Comparison of ENCODE assay signal across 6 cellular contexts in the genomic region with DNA sequence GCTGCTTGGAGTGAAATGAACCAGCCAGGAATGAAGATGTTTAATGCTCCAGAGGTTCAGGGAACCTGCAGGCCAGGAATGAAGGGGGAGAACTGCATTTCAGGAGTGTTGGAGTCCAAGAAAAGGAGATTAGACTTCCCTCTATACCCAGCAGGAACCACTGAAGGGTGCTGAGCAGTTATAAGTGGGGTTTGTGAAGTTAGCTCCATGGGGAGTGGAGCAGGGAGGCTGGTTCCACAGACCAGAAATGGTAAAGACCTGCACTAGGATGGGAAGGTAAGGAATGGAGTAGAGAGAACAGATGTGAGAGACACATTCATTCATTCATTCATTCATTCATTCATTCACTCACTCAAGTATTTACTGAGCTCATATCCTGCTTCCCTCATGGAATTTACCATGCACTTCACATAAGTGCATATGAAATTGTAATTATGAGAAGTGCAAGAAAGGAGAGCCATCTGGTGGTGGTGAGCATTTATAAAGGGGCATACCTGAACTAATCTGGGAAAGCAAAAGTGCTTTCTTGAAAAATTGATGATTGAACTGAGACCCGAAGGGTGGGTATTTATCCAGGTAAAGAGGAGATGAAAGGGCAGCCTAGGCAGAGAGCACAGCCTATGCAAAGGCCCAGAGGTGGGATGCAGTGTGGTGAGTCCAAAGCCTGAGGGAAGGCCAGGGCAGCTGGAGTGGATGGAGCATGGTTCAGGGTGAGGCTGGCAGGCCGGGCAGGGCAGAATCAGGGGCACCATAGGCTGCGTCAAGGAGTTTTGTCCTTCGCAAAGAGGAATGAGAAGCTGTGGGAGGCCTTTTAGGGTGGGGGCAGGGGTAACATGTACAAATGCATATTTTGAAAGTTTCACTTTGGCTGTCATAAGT. TPM values are rescaled to one million over a fixed set of nuclear protein-coding genes. Genes with fewer than 3 reads are reported as not detected.
"Had no signal": no experiment of that assay in that cellular context is flagged by ENCODE, and none has a peak within 500 bp of the region (broad histone marks: within the 10 kb centered on the region; RNA-seq: fewer than 3 reads in every experiment).

No MANE protein-coding gene starts in this region.

RNA-seq across cellular contexts. Expression of gene GOLGA8T, which starts 27.9 kb away (rescaled TPM):
- total RNA-seq: activated B cell treated with CpG ODN at 0.5 μM for 24 hours; activated T-cell treated with anti-CD3 and anti-CD28 coated beads, Interleukin-2, amount 50 U/mL, for 4 hours; esophagus squamous epithelium; gastroesophageal sphincter; hepatocyte had no signal
- polyA plus RNA-seq: aorta, hepatocyte had no signal
